In the genomic region with DNA sequence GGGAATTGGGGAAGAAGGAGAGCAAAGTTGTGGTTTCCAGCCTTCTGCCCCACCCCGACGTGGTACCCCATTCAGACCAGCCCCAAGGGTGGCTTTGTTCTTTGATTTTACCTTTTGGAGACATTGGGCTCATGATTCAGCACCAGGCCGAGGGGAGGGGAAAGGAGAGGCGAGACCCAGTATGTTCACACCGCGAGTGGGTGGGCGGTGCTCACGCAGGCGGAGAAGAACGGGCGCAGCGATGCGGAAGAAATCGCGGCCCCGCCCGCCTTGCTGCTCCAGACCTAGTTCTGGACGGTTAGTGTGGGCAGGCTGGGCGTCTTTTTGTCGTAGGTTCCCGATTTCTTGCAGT, we compare ENCODE assay signal across 1 cellular context.
TF ChIP-seq lines count a peak whose summit lies in the region.

No MANE protein-coding gene starts in this region.

TF ChIP-seq in HepG2, 621 proteins besides CTCF, POLR2A, EP300 and RAD21:
- TF ChIP-seq, protein P1, sequence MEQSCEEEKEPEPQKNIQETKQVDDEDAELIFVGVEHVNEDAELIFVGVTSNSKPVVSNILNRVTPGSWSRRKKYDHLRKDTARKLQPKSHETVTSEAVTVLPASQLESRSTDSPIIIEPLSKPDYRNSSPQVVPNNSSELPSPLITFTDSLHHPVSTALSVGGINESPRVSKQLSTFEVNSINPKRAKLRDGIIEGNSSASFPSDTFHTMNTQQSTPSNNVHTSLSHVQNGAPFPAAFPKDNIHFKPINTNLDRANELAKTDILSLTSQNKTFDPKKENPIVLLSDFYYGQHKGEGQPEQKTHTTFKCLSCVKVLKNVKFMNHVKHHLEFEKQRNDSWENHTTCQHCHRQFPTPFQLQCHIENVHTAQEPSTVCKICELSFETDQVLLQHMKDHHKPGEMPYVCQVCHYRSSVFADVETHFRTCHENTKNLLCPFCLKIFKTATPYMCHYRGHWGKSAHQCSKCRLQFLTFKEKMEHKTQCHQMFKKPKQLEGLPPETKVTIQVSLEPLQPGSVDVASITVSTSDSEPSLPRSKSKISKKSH (CRISPR knock-in tag; IDR thresholded peaks at IDR 0.05; ENCODE audit: borderline replicate concordance) = no peak
- TF ChIP-seq, protein P2, sequence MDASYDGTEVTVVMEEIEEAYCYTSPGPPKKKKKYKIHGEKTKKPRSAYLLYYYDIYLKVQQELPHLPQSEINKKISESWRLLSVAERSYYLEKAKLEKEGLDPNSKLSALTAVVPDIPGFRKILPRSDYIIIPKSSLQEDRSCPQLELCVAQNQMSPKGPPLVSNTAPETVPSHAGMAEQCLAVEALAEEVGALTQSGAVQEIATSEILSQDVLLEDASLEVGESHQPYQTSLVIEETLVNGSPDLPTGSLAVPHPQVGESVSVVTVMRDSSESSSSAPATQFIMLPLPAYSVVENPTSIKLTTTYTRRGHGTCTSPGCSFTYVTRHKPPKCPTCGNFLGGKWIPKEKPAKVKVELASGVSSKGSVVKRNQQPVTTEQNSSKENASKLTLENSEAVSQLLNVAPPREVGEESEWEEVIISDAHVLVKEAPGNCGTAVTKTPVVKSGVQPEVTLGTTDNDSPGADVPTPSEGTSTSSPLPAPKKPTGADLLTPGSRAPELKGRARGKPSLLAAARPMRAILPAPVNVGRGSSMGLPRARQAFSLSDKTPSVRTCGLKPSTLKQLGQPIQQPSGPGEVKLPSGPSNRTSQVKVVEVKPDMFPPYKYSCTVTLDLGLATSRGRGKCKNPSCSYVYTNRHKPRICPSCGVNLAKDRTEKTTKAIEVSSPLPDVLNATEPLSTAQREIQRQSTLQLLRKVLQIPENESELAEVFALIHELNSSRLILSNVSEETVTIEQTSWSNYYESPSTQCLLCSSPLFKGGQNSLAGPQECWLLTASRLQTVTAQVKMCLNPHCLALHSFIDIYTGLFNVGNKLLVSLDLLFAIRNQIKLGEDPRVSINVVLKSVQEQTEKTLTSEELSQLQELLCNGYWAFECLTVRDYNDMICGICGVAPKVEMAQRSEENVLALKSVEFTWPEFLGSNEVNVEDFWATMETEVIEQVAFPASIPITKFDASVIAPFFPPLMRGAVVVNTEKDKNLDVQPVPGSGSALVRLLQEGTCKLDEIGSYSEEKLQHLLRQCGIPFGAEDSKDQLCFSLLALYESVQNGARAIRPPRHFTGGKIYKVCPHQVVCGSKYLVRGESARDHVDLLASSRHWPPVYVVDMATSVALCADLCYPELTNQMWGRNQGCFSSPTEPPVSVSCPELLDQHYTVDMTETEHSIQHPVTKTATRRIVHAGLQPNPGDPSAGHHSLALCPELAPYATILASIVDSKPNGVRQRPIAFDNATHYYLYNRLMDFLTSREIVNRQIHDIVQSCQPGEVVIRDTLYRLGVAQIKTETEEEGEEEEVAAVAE (CRISPR knock-in tag; IDR thresholded peaks at IDR 0.05; ENCODE audit: borderline replicate concordance) = no peak
- TF ChIP-seq TAF15 (IDR thresholded peaks at IDR 0.05; ENCODE audit: low read depth, low read length, poor library complexity, severe bottlenecking) (no peak), CREM (IDR thresholded peaks at IDR 0.05) (no peak), CREM (CRISPR knock-in tag; IDR thresholded peaks at IDR 0.05) (no peak), CREB1 (IDR thresholded peaks at IDR 0.05) (no peak), CREB1 (CRISPR knock-in tag; IDR thresholded peaks at IDR 0.05) (no peak), ZNF468 (CRISPR knock-in tag; IDR thresholded peaks at IDR 0.05) (no peak), TOPORS (CRISPR knock-in tag; IDR thresholded peaks at IDR 0.05) (no peak)
- TF ChIP-seq, protein P3, sequence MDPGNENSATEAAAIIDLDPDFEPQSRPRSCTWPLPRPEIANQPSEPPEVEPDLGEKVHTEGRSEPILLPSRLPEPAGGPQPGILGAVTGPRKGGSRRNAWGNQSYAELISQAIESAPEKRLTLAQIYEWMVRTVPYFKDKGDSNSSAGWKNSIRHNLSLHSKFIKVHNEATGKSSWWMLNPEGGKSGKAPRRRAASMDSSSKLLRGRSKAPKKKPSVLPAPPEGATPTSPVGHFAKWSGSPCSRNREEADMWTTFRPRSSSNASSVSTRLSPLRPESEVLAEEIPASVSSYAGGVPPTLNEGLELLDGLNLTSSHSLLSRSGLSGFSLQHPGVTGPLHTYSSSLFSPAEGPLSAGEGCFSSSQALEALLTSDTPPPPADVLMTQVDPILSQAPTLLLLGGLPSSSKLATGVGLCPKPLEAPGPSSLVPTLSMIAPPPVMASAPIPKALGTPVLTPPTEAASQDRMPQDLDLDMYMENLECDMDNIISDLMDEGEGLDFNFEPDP (CRISPR knock-in tag; conservative IDR thresholded peaks at IDR 0.05) = no peak
- TF ChIP-seq, protein P4, sequence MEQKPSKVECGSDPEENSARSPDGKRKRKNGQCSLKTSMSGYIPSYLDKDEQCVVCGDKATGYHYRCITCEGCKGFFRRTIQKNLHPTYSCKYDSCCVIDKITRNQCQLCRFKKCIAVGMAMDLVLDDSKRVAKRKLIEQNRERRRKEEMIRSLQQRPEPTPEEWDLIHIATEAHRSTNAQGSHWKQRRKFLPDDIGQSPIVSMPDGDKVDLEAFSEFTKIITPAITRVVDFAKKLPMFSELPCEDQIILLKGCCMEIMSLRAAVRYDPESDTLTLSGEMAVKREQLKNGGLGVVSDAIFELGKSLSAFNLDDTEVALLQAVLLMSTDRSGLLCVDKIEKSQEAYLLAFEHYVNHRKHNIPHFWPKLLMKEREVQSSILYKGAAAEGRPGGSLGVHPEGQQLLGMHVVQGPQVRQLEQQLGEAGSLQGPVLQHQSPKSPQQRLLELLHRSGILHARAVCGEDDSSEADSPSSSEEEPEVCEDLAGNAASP (CRISPR knock-in tag; IDR thresholded peaks at IDR 0.05; ENCODE audit: borderline replicate concordance) = no peak
- TF ChIP-seq, protein P5, sequence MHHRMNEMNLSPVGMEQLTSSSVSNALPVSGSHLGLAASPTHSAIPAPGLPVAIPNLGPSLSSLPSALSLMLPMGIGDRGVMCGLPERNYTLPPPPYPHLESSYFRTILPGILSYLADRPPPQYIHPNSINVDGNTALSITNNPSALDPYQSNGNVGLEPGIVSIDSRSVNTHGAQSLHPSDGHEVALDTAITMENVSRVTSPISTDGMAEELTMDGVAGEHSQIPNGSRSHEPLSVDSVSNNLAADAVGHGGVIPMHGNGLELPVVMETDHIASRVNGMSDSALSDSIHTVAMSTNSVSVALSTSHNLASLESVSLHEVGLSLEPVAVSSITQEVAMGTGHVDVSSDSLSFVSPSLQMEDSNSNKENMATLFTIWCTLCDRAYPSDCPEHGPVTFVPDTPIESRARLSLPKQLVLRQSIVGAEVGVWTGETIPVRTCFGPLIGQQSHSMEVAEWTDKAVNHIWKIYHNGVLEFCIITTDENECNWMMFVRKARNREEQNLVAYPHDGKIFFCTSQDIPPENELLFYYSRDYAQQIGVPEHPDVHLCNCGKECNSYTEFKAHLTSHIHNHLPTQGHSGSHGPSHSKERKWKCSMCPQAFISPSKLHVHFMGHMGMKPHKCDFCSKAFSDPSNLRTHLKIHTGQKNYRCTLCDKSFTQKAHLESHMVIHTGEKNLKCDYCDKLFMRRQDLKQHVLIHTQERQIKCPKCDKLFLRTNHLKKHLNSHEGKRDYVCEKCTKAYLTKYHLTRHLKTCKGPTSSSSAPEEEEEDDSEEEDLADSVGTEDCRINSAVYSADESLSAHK (CRISPR knock-in tag; IDR thresholded peaks at IDR 0.05; ENCODE audit: borderline replicate concordance) = no peak
